In genomic region chr5:160245506-160246100, GRCh38 we compare ENCODE assay signal across 1 cellular context.
TF ChIP-seq lines count a peak whose summit lies in the region.

No MANE protein-coding gene starts in this region.

TF ChIP-seq in H1, 55 proteins besides CTCF, POLR2A, EP300 and RAD21:
- TF ChIP-seq YY1 (IDR thresholded peaks at IDR 0.05; ENCODE audit: low read depth, low read length) = no peak
- 0 out of 2 replicates have a peak, but pooled peaks have one; percentile 24 for TF ChIP-seq POLR2AphosphoS5 (IDR thresholded peaks at IDR 0.05; ENCODE audit: low read depth, low read length)
